ENCODE assay signal across 8 cellular contexts in genomic region chr11:64241430-64242153, GRCh38. TPM values are rescaled to one million over a fixed set of nuclear protein-coding genes. Genes with fewer than 3 reads are reported as not detected.
DNase-seq lines count a peak whose midpoint lies in the region; ATAC-seq and TF ChIP-seq lines count a peak whose summit lies in the region.

No MANE protein-coding gene starts in this region.

- ATAC-seq in HG03175 (IDR thresholded peaks at IDR 0.05; ENCODE audit: unreplicated experiment): peak; percentile 65
- ATAC-seq in activated B cell treated with CpG ODN at 0.5 μM for 24 hours (ENCODE audit: low read depth): no peak

- CTCF ChIA-PET in AG04450 (lab: Charles Lee) (interaction anchor here (0.6 to 1.5 kb wide), 4 partner anchors 27 to 608 kb away, joined by 3 to 11 read pairs (median 4); no protein-coding TSS in a partner anchor), activated B cell treated with CpG ODN at 0.5 μM for 24 hours (lab: Charles Lee) (interaction anchor here (0.7 to 6.2 kb wide), 5 partner anchors 9 to 59 kb away, joined by 3 to 37 read pairs (median 3); partner anchors contain the start of genes FERMT3 and STIP1)

- H3K27ac ChIP-seq in AG04450 (ENCODE audit: low read depth, low read length): peak overlapping the region; percentile 31

- peak overlapping the region; percentile 91 for H3K4me3 Mint-ChIP-seq in activated B cell treated with CpG ODN at 0.5 μM for 24 hours

- intact Hi-C loops in activated B cell treated with CpG ODN at 0.5 μM for 24 hours (cut with micrococcal nuclease): loop anchor here (1.0 to 10.0 kb wide), 9 partner anchors 10 to 533 kb away; partner anchors contain the start of genes CCDC88B, ESRRA, GPR137 and OTUB1

- no peaks in the 10 kb centered on the region for H3K27me3 ChIP-seq in AG04450 (ENCODE audit: control insufficient read depth, insufficient read depth, low read length)

- TF ChIP-seq CTCF in AG04450 (IDR thresholded peaks at IDR 0.05; ENCODE audit: low read depth, low read length): no peak
- TF ChIP-seq CTCF in activated B cell treated with CpG ODN at 0.5 μM for 24 hours (IDR thresholded peaks at IDR 0.05): no peak

- no peaks in the 10 kb centered on the region for H3K27me3 Mint-ChIP-seq in activated B cell treated with CpG ODN at 0.5 μM for 24 hours

- TF ChIP-seq POLR2A in GM18951 (IDR thresholded peaks at IDR 0.05; ENCODE audit: extremely low read depth, insufficient read depth, insufficient read length): peak; percentile 70

- DNase-seq in AG04450 (ENCODE audit: low read depth, low spot score) (peak; percentile 99), NCI-H345 (lab: John Stamatoyannopoulos, UW) (peak; percentile 99), activated B cell treated with CpG ODN at 0.5 μM for 24 hours (peak; percentile 100), kidney tubule cell (ENCODE audit: low spot score) (peak; percentile 99)
- peak; percentile 100 for DNase-seq in central memory CD4-positive, alpha-beta T cell
- peak; percentile 100 for DNase-seq in stimulated activated CD4-positive, alpha-beta T cell treated with anti-CD3 and anti-CD28 coated beads, Interleukin-15, amount 100 ng/mL, for 48 hours (ENCODE audit: low read depth in 2 of 2)

- no peaks in the 10 kb centered on the region for H3K9me3 Mint-ChIP-seq in activated B cell treated with CpG ODN at 0.5 μM for 24 hours

- POLR2A ChIA-PET in AG04450 (lab: Yijun Ruan, JAX): interaction anchor here (0.7 to 1.3 kb wide), 9 partner anchors 10 to 63 kb away, joined by 3 to 6 read pairs (median 4); partner anchors contain the start of genes NUDT22 and TRPT1
- POLR2A ChIA-PET in activated B cell treated with CpG ODN at 0.5 μM for 24 hours (lab: Charles Lee): interaction anchor here (0.5 to 8.7 kb wide), 25 partner anchors 9 to 1650 kb away, joined by 3 to 127 read pairs (median 7); partner anchors contain the start of genes BAD, CCDC88B, DNAJC4 and ESRRA

- peaks cover 54% of the 10 kb centered on the region for H3K36me3 Mint-ChIP-seq in activated B cell treated with CpG ODN at 0.5 μM for 24 hours (ENCODE audit: low read depth)

- in situ Hi-C loops in GM18951 (cut with MboI; ENCODE audit: low sequenced_read_pairs, unreplicated experiment): no loop called here

- peaks cover 74% of the 10 kb centered on the region for H3K4me1 Mint-ChIP-seq in activated B cell treated with CpG ODN at 0.5 μM for 24 hours

- peaks cover 4% of the 10 kb centered on the region; the same call in 1 of the 2 replicates for H3K9me3 ChIP-seq in AG04450 (ENCODE audit: control insufficient read depth, insufficient read depth, low read length)

- H3K4me3 ChIP-seq in AG04450 (ENCODE audit: low read depth, low read length): peak overlapping the region; percentile 84

- peak overlapping the region; percentile 98 for H3K27ac Mint-ChIP-seq in activated B cell treated with CpG ODN at 0.5 μM for 24 hours

RNA-seq across cellular contexts. Expression of gene FKBP2, which starts 0.7 kb away (rescaled TPM):
- 29.9 and 39.0 TPM in 2 replicates for polyA plus RNA-seq in AG04450 (2011; rRNA removed)
- 21.6 and 24.2 TPM in 2 replicates for polyA minus RNA-seq in AG04450 (2011; rRNA and poly(A)+ RNA removed)
- 31.4 and 39.4 TPM in 2 replicates for total RNA-seq in activated B cell treated with CpG ODN at 0.5 μM for 24 hours

RNA-seq across cellular contexts. Expression of gene PPP1R14B, which starts 5.2 kb away (rescaled TPM):
- 119 and 146 TPM in 2 replicates for polyA plus RNA-seq in AG04450 (2011; rRNA removed)
- polyA minus RNA-seq in AG04450 (2011; rRNA and poly(A)+ RNA removed): 50.8 and 58.8 TPM in 2 replicates
- 112 and 127 TPM in 2 replicates for total RNA-seq in activated B cell treated with CpG ODN at 0.5 μM for 24 hours

RNA-seq across cellular contexts. Expression of gene VEGFB, which starts 7.2 kb away (rescaled TPM):
- 11.8 and 15.7 TPM in 2 replicates for polyA plus RNA-seq in AG04450 (2011; rRNA removed)
- polyA minus RNA-seq in AG04450 (2011; rRNA and poly(A)+ RNA removed): 11.0 and 11.8 TPM in 2 replicates
- total RNA-seq in activated B cell treated with CpG ODN at 0.5 μM for 24 hours: 86.7 and 97.4 TPM in 2 replicates

RNA-seq across cellular contexts. Expression of gene PLCB3, which starts 9.7 kb away (rescaled TPM):
- polyA plus RNA-seq in AG04450 (2011; rRNA removed): 11.7 and 13.0 TPM in 2 replicates
- 20.9 and 27.1 TPM in 2 replicates for polyA minus RNA-seq in AG04450 (2011; rRNA and poly(A)+ RNA removed)
- total RNA-seq in activated B cell treated with CpG ODN at 0.5 μM for 24 hours: 7.9 and 8.1 TPM in 2 replicates

RNA-seq across cellular contexts. Expression of gene DNAJC4, which starts 11.2 kb away (rescaled TPM):
- polyA plus RNA-seq in AG04450 (2011; rRNA removed): 18.7 and 28.4 TPM in 2 replicates
- polyA minus RNA-seq in AG04450 (2011; rRNA and poly(A)+ RNA removed): 14.5 and 19.4 TPM in 2 replicates
- 47.5 and 53.3 TPM in 2 replicates for total RNA-seq in activated B cell treated with CpG ODN at 0.5 μM for 24 hours
